In the genomic region with DNA sequence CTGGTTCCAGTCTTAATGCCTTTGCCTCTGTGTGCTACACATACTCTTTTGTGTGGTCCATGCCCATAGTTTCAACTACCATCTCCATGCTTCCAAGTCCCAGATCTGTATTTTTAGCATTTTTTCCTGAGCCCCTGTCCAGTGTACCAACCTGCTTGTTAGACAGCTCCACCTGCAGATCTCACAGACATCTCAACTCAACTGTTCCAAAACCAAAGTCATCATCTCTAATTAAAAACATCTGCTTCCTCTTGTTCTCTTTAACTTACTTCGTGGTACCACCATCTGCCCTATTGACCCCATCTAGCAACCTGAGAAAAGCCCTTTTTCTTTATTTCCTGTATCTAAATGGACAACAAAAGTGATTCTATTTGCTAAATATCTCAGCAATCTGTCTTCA, we compare ENCODE assay signal across 19 cellular contexts. TPM values are rescaled to one million over a fixed set of nuclear protein-coding genes. Genes with fewer than 3 reads are reported as not detected.
DNase-seq lines count a peak whose midpoint lies in the region; ATAC-seq and TF ChIP-seq lines count a peak whose summit lies in the region.
"Had no signal": no experiment of that assay in that cellular context is flagged by ENCODE, and none has a peak within 500 bp of the region (broad histone marks: within the 10 kb centered on the region; RNA-seq: fewer than 3 reads in every experiment).

No MANE protein-coding gene starts in this region.

- no peak overlapping the region for H3K4me3 ChIP-seq in BLaER1
- H3K4me3 ChIP-seq: MG63, PC-9 had no signal

- no peaks in the 10 kb centered on the region for H3K9me3 ChIP-seq in BLaER1
- H3K9me3 ChIP-seq: MG63 had no signal

- peaks cover 58% of the 10 kb centered on the region for H3K4me1 ChIP-seq in BLaER1
- peaks cover 11% of the 10 kb centered on the region for H3K4me1 ChIP-seq in foreskin keratinocyte

- H3K36me3 ChIP-seq in BLaER1: no peaks in the 10 kb centered on the region
- H3K36me3 ChIP-seq: MG63 had no signal

- TF ChIP-seq RAD21 in Ishikawa (IDR thresholded peaks at IDR 0.05; ENCODE audit: low read depth): no peak

- H4K20me1 ChIP-seq in BLaER1: no peaks in the 10 kb centered on the region

- H3K9ac ChIP-seq in BLaER1: no peak overlapping the region

- TF ChIP-seq CTCF in foreskin keratinocyte (conservative IDR thresholded peaks at IDR 0.05): peak; percentile 10

- H3K27me3 ChIP-seq in BLaER1 (no peaks in the 10 kb centered on the region), foreskin keratinocyte (no peaks in the 10 kb centered on the region)
- H3K27me3 ChIP-seq: MG63 had no signal

- TF ChIP-seq EP300 in Ishikawa (IDR thresholded peaks at IDR 0.05; ENCODE audit: borderline replicate concordance): no peak

- H3K4me2 ChIP-seq in BLaER1: peak overlapping the region; percentile 62
- H3K4me2 ChIP-seq: PC-9 had no signal

- ATAC-seq in SK-N-SH treated with all-trans-retinoic acid at 6 μM for 48 hours (0 out of 3 replicates have a peak, but pooled peaks have one; percentile 21), foreskin keratinocyte (no peak), GM19452 (IDR thresholded peaks at IDR 0.05; ENCODE audit: unreplicated experiment) (no peak), GM19324 (IDR thresholded peaks at IDR 0.05; ENCODE audit: low FRiP score, unreplicated experiment) (no peak)

- H3K27ac ChIP-seq in BLaER1 (no peak overlapping the region), foreskin keratinocyte (no peak overlapping the region)
- H3K27ac ChIP-seq: PC-9 had no signal

- DNase-seq in foreskin keratinocyte: no peak
- DNase-seq in amygdala (lab: John Stamatoyannopoulos, UW): no peak
- DNase-seq: CD4-positive, alpha-beta T cell; MG63; NCI-H1105 treated with DMSO at 0.1 percent for 48 hours; NCI-H146; NCI-H1930; NCI-H2107; NCI-H446; NCI-H524 treated with DMSO at 0.1 percent for 48 hours; NCI-H774; PC-9; RPMI8226; SHP77 had no signal

TF ChIP-seq in Ishikawa, 13 proteins besides CTCF, POLR2A, EP300 and RAD21:
- TF ChIP-seq, protein P1, sequence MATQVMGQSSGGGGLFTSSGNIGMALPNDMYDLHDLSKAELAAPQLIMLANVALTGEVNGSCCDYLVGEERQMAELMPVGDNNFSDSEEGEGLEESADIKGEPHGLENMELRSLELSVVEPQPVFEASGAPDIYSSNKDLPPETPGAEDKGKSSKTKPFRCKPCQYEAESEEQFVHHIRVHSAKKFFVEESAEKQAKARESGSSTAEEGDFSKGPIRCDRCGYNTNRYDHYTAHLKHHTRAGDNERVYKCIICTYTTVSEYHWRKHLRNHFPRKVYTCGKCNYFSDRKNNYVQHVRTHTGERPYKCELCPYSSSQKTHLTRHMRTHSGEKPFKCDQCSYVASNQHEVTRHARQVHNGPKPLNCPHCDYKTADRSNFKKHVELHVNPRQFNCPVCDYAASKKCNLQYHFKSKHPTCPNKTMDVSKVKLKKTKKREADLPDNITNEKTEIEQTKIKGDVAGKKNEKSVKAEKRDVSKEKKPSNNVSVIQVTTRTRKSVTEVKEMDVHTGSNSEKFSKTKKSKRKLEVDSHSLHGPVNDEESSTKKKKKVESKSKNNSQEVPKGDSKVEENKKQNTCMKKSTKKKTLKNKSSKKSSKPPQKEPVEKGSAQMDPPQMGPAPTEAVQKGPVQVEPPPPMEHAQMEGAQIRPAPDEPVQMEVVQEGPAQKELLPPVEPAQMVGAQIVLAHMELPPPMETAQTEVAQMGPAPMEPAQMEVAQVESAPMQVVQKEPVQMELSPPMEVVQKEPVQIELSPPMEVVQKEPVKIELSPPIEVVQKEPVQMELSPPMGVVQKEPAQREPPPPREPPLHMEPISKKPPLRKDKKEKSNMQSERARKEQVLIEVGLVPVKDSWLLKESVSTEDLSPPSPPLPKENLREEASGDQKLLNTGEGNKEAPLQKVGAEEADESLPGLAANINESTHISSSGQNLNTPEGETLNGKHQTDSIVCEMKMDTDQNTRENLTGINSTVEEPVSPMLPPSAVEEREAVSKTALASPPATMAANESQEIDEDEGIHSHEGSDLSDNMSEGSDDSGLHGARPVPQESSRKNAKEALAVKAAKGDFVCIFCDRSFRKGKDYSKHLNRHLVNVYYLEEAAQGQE (IDR thresholded peaks at IDR 0.05; ENCODE audit: low read depth): peak; percentile 43; the same call in 1 of the 2 replicates
- TF ChIP-seq CEBPB (IDR thresholded peaks at IDR 0.05): no peak
TF ChIP-seq in Ishikawa: peak in this region for 1.

TF ChIP-seq in SK-N-SH treated with all-trans-retinoic acid at 6 μM for 48 hours, 23 proteins besides CTCF, POLR2A, EP300 and RAD21 (continues in another document):
- TF ChIP-seq ARNTL (CRISPR knock-in tag; IDR thresholded peaks at IDR 0.05; ENCODE audit: borderline replicate concordance, low read depth): no peak
- no peak for TF ChIP-seq ZFP3 (CRISPR knock-in tag; IDR thresholded peaks at IDR 0.05)
- no peak for TF ChIP-seq GLIS3 (CRISPR knock-in tag; IDR thresholded peaks at IDR 0.05)
- TF ChIP-seq TOX (CRISPR knock-in tag; IDR thresholded peaks at IDR 0.05; ENCODE audit: borderline replicate concordance): no peak
- TF ChIP-seq ZNF8 (CRISPR knock-in tag; IDR thresholded peaks at IDR 0.05): no peak
- TF ChIP-seq, protein P2, sequence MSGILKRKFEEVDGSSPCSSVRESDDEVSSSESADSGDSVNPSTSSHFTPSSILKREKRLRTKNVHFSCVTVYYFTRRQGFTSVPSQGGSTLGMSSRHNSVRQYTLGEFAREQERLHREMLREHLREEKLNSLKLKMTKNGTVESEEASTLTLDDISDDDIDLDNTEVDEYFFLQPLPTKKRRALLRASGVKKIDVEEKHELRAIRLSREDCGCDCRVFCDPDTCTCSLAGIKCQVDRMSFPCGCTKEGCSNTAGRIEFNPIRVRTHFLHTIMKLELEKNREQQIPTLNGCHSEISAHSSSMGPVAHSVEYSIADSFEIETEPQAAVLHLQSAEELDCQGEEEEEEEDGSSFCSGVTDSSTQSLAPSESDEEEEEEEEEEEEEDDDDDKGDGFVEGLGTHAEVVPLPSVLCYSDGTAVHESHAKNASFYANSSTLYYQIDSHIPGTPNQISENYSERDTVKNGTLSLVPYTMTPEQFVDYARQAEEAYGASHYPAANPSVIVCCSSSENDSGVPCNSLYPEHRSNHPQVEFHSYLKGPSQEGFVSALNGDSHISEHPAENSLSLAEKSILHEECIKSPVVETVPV (CRISPR knock-in tag; IDR thresholded peaks at IDR 0.05): no peak
- TF ChIP-seq TCF4 (CRISPR knock-in tag; IDR thresholded peaks at IDR 0.05; ENCODE audit: borderline replicate concordance): no peak
- TF ChIP-seq, protein P3, sequence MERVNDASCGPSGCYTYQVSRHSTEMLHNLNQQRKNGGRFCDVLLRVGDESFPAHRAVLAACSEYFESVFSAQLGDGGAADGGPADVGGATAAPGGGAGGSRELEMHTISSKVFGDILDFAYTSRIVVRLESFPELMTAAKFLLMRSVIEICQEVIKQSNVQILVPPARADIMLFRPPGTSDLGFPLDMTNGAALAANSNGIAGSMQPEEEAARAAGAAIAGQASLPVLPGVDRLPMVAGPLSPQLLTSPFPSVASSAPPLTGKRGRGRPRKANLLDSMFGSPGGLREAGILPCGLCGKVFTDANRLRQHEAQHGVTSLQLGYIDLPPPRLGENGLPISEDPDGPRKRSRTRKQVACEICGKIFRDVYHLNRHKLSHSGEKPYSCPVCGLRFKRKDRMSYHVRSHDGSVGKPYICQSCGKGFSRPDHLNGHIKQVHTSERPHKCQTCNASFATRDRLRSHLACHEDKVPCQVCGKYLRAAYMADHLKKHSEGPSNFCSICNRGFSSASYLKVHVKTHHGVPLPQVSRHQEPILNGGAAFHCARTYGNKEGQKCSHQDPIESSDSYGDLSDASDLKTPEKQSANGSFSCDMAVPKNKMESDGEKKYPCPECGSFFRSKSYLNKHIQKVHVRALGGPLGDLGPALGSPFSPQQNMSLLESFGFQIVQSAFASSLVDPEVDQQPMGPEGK (CRISPR knock-in tag; IDR thresholded peaks at IDR 0.05; ENCODE audit: borderline replicate concordance): no peak
- TF ChIP-seq, protein P4, sequence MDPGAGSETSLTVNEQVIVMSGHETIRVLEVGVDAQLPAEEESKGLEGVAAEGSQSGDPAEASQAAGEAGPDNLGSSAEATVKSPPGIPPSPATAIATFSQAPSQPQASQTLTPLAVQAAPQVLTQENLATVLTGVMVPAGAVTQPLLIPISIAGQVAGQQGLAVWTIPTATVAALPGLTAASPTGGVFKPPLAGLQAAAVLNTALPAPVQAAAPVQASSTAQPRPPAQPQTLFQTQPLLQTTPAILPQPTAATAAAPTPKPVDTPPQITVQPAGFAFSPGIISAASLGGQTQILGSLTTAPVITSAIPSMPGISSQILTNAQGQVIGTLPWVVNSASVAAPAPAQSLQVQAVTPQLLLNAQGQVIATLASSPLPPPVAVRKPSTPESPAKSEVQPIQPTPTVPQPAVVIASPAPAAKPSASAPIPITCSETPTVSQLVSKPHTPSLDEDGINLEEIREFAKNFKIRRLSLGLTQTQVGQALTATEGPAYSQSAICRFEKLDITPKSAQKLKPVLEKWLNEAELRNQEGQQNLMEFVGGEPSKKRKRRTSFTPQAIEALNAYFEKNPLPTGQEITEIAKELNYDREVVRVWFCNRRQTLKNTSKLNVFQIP (CRISPR knock-in tag; IDR thresholded peaks at IDR 0.05; ENCODE audit: borderline replicate concordance, low read depth): no peak
- no peak for TF ChIP-seq SNAI2 (CRISPR knock-in tag; IDR thresholded peaks at IDR 0.05)
- TF ChIP-seq RARB (CRISPR knock-in tag; IDR thresholded peaks at IDR 0.05): no peak
- no peak for TF ChIP-seq ZC3H10 (CRISPR knock-in tag; IDR thresholded peaks at IDR 0.05)
- no peak for TF ChIP-seq ESRRG (CRISPR knock-in tag; IDR thresholded peaks at IDR 0.05)
- TF ChIP-seq, protein P5, sequence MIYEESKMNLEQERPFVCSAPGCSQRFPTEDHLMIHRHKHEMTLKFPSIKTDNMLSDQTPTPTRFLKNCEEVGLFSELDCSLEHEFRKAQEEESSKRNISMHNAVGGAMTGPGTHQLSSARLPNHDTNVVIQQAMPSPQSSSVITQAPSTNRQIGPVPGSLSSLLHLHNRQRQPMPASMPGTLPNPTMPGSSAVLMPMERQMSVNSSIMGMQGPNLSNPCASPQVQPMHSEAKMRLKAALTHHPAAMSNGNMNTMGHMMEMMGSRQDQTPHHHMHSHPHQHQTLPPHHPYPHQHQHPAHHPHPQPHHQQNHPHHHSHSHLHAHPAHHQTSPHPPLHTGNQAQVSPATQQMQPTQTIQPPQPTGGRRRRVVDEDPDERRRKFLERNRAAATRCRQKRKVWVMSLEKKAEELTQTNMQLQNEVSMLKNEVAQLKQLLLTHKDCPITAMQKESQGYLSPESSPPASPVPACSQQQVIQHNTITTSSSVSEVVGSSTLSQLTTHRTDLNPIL (CRISPR knock-in tag; IDR thresholded peaks at IDR 0.05; ENCODE audit: low read depth): no peak

RNA-seq across cellular contexts. Expression of a gene that starts 8.6 kb away (rescaled TPM):
- 27.9 and 29.6 TPM in 2 replicates for total RNA-seq in foreskin keratinocyte
- polyA plus RNA-seq in foreskin keratinocyte: 3.0 and 3.5 TPM in 2 replicates

RNA-seq across cellular contexts. Expression of a gene that starts 26.3 kb away (rescaled TPM):
- total RNA-seq in foreskin keratinocyte: 193 and 217 TPM in 2 replicates
- polyA plus RNA-seq in foreskin keratinocyte: 319 and 334 TPM in 2 replicates
